Comparison of ENCODE assay signal across 26 cellular contexts in genomic region chr13:87314822-87315221, GRCh38.
"Had no signal": no experiment of that assay in that cellular context is flagged by ENCODE, and none has a peak within 500 bp of the region (broad histone marks: within the 10 kb centered on the region; RNA-seq: fewer than 3 reads in every experiment).

No MANE protein-coding gene starts in this region.

- H3K36me3 ChIP-seq: stomach, suprapubic skin, thoracic aorta, thyroid gland, tibial artery, tibial nerve, transverse colon, upper lobe of right lung, uterus, vagina had no signal

- H3K27ac ChIP-seq: stomach, suprapubic skin, testis, thoracic aorta, thyroid gland, tibial artery, tibial nerve, transverse colon, upper lobe of right lung, uterus, vagina had no signal

- FAIRE-seq: urothelium cell line had no signal

- DNase-seq: stimulated activated CD4-positive, alpha-beta T cell treated with anti-CD3 and anti-CD28 coated beads, Interleukin-2, amount 100 ng/mL, for 24 hours; stimulated activated CD4-positive, alpha-beta T cell treated with anti-CD3 and anti-CD28 coated beads, Interleukin-2, amount 100 ng/mL, for 48 hours; stimulated activated CD4-positive, alpha-beta T cell treated with anti-CD3 and anti-CD28 coated beads, Interleukin-4, amount 100 ng/mL, for 1 hour; stimulated activated CD4-positive, alpha-beta T cell treated with anti-CD3 and anti-CD28 coated beads, Interleukin-4, amount 100 ng/mL, for 24 hours; stimulated activated CD4-positive, alpha-beta T cell treated with anti-CD3 and anti-CD28 coated beads, Interleukin-4, amount 100 ng/mL, for 4 hours; stimulated activated CD8-positive, alpha-beta memory T cell treated with anti-CD3 and anti-CD28 coated beads, Interleukin-4, amount 100 ng/mL, for 48 hours; stimulated activated naive B cell treated with anti-CD40 and anti-IgM and Interleukin-4, amounts not matched to agents 10 μg/mL and 1 μg/mL and 100 μg/mL, for 72 hours; stimulated activated naive CD4-positive, alpha-beta T cell treated with Interleukin-2 at 50 U/mL for 16 hours; stimulated activated naive CD8-positive, alpha-beta T cell treated with anti-CD3 and anti-CD28 coated beads, Interleukin-15, amount 100 ng/mL, for 72 hours; stimulated activated naive CD8-positive, alpha-beta T cell treated with anti-CD3 and anti-CD28 coated beads, Interleukin-15, Interleukin-2, amounts not matched to agents 100 U/mL and 50 U/mL, for 24 hours; stomach; substantia nigra; testis; thyroid gland; tibial artery; transverse colon; trophoblast cell; upper lobe of right lung; uterus had no signal

- H3K9me3 ChIP-seq: stomach, suprapubic skin, testis, thoracic aorta, thyroid gland, tibial artery, tibial nerve, transverse colon, upper lobe of right lung, uterus, vagina had no signal

- H3K4me1 ChIP-seq: stomach, suprapubic skin, testis, thyroid gland, tibial artery, tibial nerve, transverse colon, upper lobe of right lung, uterus, vagina had no signal

- H3K4me3 ChIP-seq: stomach, suprapubic skin, testis, thoracic aorta, thyroid gland, tibial artery, tibial nerve, transverse colon, upper lobe of right lung, uterus, vagina had no signal

- ATAC-seq: stimulated activated effector memory CD8-positive, alpha-beta T cell treated with anti-CD3 and anti-CD28 coated beads, Interleukin-12 subunit alpha, Interleukin-12 subunit beta, amount 100 ng/mL, for 72 hours; stimulated activated memory B cell treated with anti-CD40 and anti-IgM and Interleukin-4, amounts not matched to agents 10 μg/mL and 1 μg/mL and 100 μg/mL, for 72 hours; stimulated activated naive B cell treated with anti-CD40 and anti-IgM and Interleukin-4, amounts not matched to agents 10 μg/mL and 1 μg/mL and 100 μg/mL, for 72 hours; stimulated activated naive CD8-positive, alpha-beta T cell treated with anti-CD3 and anti-CD28 coated beads, Interleukin-15, amount 100 ng/mL, for 72 hours; stimulated activated naive CD8-positive, alpha-beta T cell treated with anti-CD3 and anti-CD28 coated beads, Interleukin-15, Interleukin-2, amounts not matched to agents 100 U/mL and 50 U/mL, for 24 hours; upper lobe of right lung had no signal

- H3K27me3 ChIP-seq: stomach, suprapubic skin, testis, thyroid gland, tibial artery, tibial nerve, transverse colon, upper lobe of right lung, uterus, vagina had no signal
